8 cellular contexts compared by ENCODE assay signal in the genomic region with DNA sequence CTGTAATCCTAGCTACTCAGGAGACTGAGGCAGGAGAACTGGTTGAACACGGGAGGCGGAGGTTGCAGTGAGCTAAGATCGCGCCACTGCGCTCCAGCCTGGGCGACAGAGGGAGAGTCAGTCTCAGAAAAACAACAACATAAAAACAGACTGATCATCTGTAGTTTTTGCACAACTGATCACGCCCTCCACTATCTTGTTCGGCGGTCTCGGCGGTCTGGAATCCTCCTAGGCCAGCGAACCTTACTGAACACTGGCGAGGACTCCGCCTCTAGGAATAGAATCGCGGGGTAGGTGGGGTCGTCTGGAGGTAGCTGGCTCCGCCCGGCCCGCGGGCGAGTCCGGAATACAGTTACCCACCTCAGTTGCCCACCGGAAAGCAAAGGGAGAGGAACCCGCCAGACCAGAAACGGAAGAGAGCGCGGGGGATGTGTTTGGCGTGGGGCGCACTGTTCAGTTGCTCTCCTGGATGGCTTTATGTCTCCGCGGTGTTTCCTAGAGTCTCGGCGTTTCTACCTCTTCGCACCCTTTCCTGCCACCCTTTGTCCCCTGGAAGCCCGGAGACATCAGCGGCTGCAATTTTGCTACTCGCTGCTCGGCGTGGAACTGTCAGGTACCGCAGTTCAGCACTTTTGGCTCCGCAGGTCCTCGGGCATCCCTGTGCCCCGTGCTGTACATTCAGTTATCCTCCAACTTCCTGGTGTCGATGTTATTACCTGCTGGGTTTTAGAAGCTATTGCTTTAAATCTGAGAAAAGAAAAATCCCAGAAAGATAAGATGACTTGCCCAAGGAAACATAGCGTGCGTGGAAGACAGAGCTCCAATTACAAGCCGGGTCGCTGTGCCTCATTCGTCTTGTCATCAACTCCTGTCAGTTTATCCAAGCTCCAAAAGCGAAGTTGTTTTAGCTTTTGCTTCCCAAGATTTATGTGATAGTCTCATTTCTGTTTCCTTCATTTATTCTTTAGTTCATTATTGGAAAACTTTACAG. TPM values are rescaled to one million over a fixed set of nuclear protein-coding genes. Genes with fewer than 3 reads are reported as not detected.
A peak's percentile ranks its signal among the peaks of the same experiment; 100 is the strongest.
DNase-seq lines count a peak whose midpoint lies in the region; ATAC-seq lines count a peak whose summit lies in the region.

No MANE protein-coding gene starts in this region.

- intact Hi-C loops in activated CD4-positive, alpha-beta T cell treated with anti-CD3 and anti-CD28 coated beads for 36 hours (cut with DNase I, micrococcal nuclease), result loop anchor here (1.0 to 10.0 kb wide), 4 partner anchors 35 to 423 kb away; a partner anchor contains a TSS

- DNase-seq in GM19240 (ENCODE audit: insufficient read length, low spot score), result peak; percentile 68
- peak; percentile 79 for DNase-seq in NCI-H510A treated with DMSO at 0.1 percent for 48 hours (lab: John Stamatoyannopoulos, UW)
- DNase-seq in activated CD4-positive, alpha-beta T cell treated with anti-CD3 and anti-CD28 coated beads for 36 hours, result peak; percentile 91
- DNase-seq in left kidney (ENCODE audit: low read depth, low spot score), result peak; percentile 96
- DNase-seq in stimulated activated CD4-positive, alpha-beta T cell treated with anti-CD3 and anti-CD28 coated beads, Interleukin-1b, Interleukin-23, amount 100 ng/mL, for 48 hours, result peak; percentile 88

- peaks cover 9% of the 10 kb centered on the region; the same call in 1 of the 2 replicates for H3K36me3 ChIP-seq in BLaER1

- no peaks in the 10 kb centered on the region for H3K9me3 Mint-ChIP-seq in activated CD4-positive, alpha-beta T cell treated with anti-CD3 and anti-CD28 coated beads for 36 hours (ENCODE audit: low read depth)

- H3K4me1 ChIP-seq in BLaER1, result peaks cover 42% of the 10 kb centered on the region

- peaks cover 33% of the 10 kb centered on the region for H3K4me1 Mint-ChIP-seq in activated CD4-positive, alpha-beta T cell treated with anti-CD3 and anti-CD28 coated beads for 36 hours

- ATAC-seq in HG03442 (IDR thresholded peaks at IDR 0.05; ENCODE audit: unreplicated experiment), result peak; percentile 96
- peak; percentile 96 for ATAC-seq in activated CD4-positive, alpha-beta T cell treated with anti-CD3 and anti-CD28 coated beads for 36 hours

- peak overlapping the region; percentile 89 for H3K9ac ChIP-seq in BLaER1

- H3K4me2 ChIP-seq in BLaER1, result peak overlapping the region; percentile 88

- H3K4me3 Mint-ChIP-seq in activated CD4-positive, alpha-beta T cell treated with anti-CD3 and anti-CD28 coated beads for 36 hours, result peak overlapping the region; percentile 95

- H3K27ac ChIP-seq in BLaER1 (peak overlapping the region; percentile 78), cingulate gyrus (ENCODE audit: low read depth, low read length) (peak overlapping the region; percentile 47)

- no peaks in the 10 kb centered on the region for H3K27me3 ChIP-seq in BLaER1

- 0 out of 2 replicates have a peak, but pooled peaks cover 4% of the 10 kb centered on the region for H3K9me3 ChIP-seq in BLaER1

- CTCF ChIA-PET in activated CD4-positive, alpha-beta T cell treated with anti-CD3 and anti-CD28 coated beads for 36 hours (lab: Charles Lee), result interaction anchor here (1.0 to 3.1 kb wide), 5 partner anchors 9 to 351 kb away, joined by 3 to 29 read pairs (median 4); a partner anchor contains a TSS

- no peaks in the 10 kb centered on the region for H4K20me1 ChIP-seq in BLaER1

- peak overlapping the region; percentile 87 for H3K4me3 ChIP-seq in BLaER1

- H3K27me3 Mint-ChIP-seq in activated CD4-positive, alpha-beta T cell treated with anti-CD3 and anti-CD28 coated beads for 36 hours, result no peaks in the 10 kb centered on the region

- H3K27ac Mint-ChIP-seq in activated CD4-positive, alpha-beta T cell treated with anti-CD3 and anti-CD28 coated beads for 36 hours, result peak overlapping the region; percentile 94

- peaks cover 5% of the 10 kb centered on the region for H3K36me3 Mint-ChIP-seq in activated CD4-positive, alpha-beta T cell treated with anti-CD3 and anti-CD28 coated beads for 36 hours (ENCODE audit: low read depth)

- POLR2A ChIA-PET in activated CD4-positive, alpha-beta T cell treated with anti-CD3 and anti-CD28 coated beads for 36 hours (lab: Charles Lee), result interaction anchor here (0.5 to 1.8 kb wide), 9 partner anchors 17 to 457 kb away, joined by 3 to 17 read pairs (median 3); a partner anchor contains a TSS

RNA-seq across cellular contexts. Expression of a gene that starts 24.9 kb away (rescaled TPM):
- total RNA-seq in activated CD4-positive, alpha-beta T cell treated with anti-CD3 and anti-CD28 coated beads for 36 hours, result 1 to 10 TPM; 6.9 to 8.9 TPM

RNA-seq across cellular contexts. Expression of a gene that starts 35.3 kb away (rescaled TPM):
- 10 to 100 TPM; 58.3 to 64.8 TPM for total RNA-seq in activated CD4-positive, alpha-beta T cell treated with anti-CD3 and anti-CD28 coated beads for 36 hours

Comparison
In these comparisons a context has a peak if more than half of its experiments do, and no peak if none do; other contexts are left out.
1. Peak in every context shown above with its lines: DNase-seq, ATAC-seq, H3K4me3 ChIP-seq and H3K27ac ChIP-seq.